In the genomic region with DNA sequence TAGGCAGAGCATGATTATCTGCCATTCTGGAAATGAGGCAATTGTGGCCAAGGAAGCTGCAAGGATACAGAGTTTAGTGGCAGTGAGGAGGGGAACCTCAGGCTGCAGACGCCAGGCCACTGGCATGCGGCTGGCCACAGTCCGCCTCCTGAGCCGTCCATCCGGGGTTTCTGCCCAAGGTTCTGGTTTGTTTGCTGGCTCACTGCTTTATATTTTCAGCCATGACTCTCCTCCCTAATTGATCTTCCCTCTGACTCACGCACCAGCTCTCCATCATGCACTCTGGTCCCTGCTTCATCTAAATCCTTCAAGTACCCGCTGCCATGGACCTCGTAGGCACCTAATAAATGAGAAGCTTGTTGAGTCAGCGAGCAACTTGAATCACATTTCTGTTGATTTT, we compare ENCODE assay signal across 1 cellular context.
TF ChIP-seq lines count a peak whose summit lies in the region.

No MANE protein-coding gene starts in this region.

TF ChIP-seq in GM23338, 12 proteins besides CTCF, POLR2A, EP300 and RAD21:
- TF ChIP-seq, protein P1, sequence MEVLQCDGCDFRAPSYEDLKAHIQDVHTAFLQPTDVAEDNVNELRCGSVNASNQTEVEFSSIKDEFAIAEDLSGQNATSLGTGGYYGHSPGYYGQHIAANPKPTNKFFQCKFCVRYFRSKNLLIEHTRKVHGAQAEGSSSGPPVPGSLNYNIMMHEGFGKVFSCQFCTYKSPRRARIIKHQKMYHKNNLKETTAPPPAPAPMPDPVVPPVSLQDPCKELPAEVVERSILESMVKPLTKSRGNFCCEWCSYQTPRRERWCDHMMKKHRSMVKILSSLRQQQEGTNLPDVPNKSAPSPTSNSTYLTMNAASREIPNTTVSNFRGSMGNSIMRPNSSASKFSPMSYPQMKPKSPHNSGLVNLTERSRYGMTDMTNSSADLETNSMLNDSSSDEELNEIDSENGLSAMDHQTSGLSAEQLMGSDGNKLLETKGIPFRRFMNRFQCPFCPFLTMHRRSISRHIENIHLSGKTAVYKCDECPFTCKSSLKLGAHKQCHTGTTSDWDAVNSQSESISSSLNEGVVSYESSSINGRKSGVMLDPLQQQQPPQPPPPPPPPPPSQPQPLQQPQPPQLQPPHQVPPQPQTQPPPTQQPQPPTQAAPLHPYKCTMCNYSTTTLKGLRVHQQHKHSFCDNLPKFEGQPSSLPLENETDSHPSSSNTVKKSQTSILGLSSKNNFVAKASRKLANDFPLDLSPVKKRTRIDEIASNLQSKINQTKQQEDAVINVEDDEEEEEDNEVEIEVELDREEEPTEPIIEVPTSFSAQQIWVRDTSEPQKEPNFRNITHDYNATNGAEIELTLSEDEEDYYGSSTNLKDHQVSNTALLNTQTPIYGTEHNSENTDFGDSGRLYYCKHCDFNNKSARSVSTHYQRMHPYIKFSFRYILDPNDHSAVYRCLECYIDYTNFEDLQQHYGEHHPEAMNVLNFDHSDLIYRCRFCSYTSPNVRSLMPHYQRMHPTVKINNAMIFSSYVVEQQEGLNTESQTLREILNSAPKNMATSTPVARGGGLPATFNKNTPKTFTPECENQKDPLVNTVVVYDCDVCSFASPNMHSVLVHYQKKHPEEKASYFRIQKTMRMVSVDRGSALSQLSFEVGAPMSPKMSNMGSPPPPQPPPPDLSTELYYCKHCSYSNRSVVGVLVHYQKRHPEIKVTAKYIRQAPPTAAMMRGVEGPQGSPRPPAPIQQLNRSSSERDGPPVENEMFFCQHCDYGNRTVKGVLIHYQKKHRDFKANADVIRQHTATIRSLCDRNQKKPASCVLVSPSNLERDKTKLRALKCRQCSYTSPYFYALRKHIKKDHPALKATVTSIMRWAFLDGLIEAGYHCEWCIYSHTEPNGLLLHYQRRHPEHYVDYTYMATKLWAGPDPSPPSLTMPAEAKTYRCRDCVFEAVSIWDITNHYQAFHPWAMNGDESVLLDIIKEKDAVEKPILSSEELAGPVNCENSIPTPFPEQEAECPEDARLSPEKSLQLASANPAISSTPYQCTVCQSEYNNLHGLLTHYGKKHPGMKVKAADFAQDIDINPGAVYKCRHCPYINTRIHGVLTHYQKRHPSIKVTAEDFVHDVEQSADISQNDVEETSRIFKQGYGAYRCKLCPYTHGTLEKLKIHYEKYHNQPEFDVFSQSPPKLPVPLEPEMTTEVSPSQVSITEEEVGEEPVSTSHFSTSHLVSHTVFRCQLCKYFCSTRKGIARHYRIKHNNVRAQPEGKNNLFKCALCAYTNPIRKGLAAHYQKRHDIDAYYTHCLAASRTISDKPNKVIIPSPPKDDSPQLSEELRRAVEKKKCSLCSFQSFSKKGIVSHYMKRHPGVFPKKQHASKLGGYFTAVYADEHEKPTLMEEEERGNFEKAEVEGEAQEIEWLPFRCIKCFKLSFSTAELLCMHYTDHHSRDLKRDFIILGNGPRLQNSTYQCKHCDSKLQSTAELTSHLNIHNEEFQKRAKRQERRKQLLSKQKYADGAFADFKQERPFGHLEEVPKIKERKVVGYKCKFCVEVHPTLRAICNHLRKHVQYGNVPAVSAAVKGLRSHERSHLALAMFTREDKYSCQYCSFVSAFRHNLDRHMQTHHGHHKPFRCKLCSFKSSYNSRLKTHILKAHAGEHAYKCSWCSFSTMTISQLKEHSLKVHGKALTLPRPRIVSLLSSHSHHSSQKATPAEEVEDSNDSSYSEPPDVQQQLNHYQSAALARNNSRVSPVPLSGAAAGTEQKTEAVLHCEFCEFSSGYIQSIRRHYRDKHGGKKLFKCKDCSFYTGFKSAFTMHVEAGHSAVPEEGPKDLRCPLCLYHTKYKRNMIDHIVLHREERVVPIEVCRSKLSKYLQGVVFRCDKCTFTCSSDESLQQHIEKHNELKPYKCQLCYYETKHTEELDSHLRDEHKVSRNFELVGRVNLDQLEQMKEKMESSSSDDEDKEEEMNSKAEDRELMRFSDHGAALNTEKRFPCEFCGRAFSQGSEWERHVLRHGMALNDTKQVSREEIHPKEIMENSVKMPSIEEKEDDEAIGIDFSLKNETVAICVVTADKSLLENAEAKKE (CRISPR knock-in tag; IDR thresholded peaks at IDR 0.05) = no peak
- TF ChIP-seq EZH2phosphoT487 (IDR thresholded peaks at IDR 0.05; ENCODE audit: unreplicated experiment) (no peak), STAT1 (IDR thresholded peaks at IDR 0.05; ENCODE audit: unreplicated experiment) (no peak), ZNF331 (CRISPR knock-in tag; IDR thresholded peaks at IDR 0.05; ENCODE audit: low read depth) (no peak), EZH2 (IDR thresholded peaks at IDR 0.05; ENCODE audit: low read depth, unreplicated experiment) (no peak), JUNB (IDR thresholded peaks at IDR 0.05; ENCODE audit: unreplicated experiment) (no peak), CREB1 (CRISPR knock-in tag; IDR thresholded peaks at IDR 0.05; ENCODE audit: low read depth) (no peak), ZNF114 (CRISPR knock-in tag; IDR thresholded peaks at IDR 0.05) (no peak)
